In genomic region chr2:99171377-99172140, GRCh38 we compare ENCODE assay signal across 21 cellular contexts. TPM values are rescaled to one million over a fixed set of nuclear protein-coding genes. Genes with fewer than 3 reads are reported as not detected.
DNase-seq lines count a peak whose midpoint lies in the region; ATAC-seq, FAIRE-seq and TF ChIP-seq lines count a peak whose summit lies in the region.
"Had no signal": no experiment of that assay in that cellular context is flagged by ENCODE, and none has a peak within 500 bp of the region (broad histone marks: within the 10 kb centered on the region; RNA-seq: fewer than 3 reads in every experiment).

No MANE protein-coding gene starts in this region.

- peaks cover 54% of the 10 kb centered on the region for H3K36me3 Mint-ChIP-seq in activated CD4-positive, alpha-beta T cell treated with anti-CD3 and anti-CD28 coated beads for 36 hours (ENCODE audit: low read depth)
- peaks cover 0 to 33% (median 17%) of the 10 kb centered on the region in 5 donors for H3K36me3 Mint-ChIP-seq in naive thymus-derived CD4-positive, alpha-beta T cell

- intact Hi-C loops in activated CD4-positive, alpha-beta T cell treated with anti-CD3 and anti-CD28 coated beads for 36 hours (cut with DNase I, micrococcal nuclease) = no loop called here
- intact Hi-C loops in HepG2 (cut with micrococcal nuclease; ENCODE audit: unreplicated experiment) = no loop called here
- intact Hi-C loops in right lobe of liver (cut with DNase I) = no loop called here
- intact Hi-C loops in naive thymus-derived CD4-positive, alpha-beta T cell (cut with micrococcal nuclease) = loop anchor here in 1 of 2 donors (10.0 kb wide), 1 partner anchor 537 kb away; no protein-coding TSS in a partner anchor

- H3K9me3 Mint-ChIP-seq in activated CD4-positive, alpha-beta T cell treated with anti-CD3 and anti-CD28 coated beads for 36 hours (ENCODE audit: low read depth) = no peaks in the 10 kb centered on the region
- H3K9me3 Mint-ChIP-seq in naive thymus-derived CD4-positive, alpha-beta T cell = no peaks in the 10 kb centered on the region
- H3K9me3 Mint-ChIP-seq: CD14-positive monocyte had no signal

- H3K9me3 ChIP-seq in HepG2 (ENCODE audit: low read length) = no peaks in the 10 kb centered on the region
- H3K9me3 ChIP-seq in right lobe of liver = no peaks in the 10 kb centered on the region
- H3K9me3 ChIP-seq in naive thymus-derived CD4-positive, alpha-beta T cell (ENCODE audit: control insufficient read depth in 2 of 3, low read length in 3 of 3) = no peaks in the 10 kb centered on the region
- H3K9me3 ChIP-seq: Caco-2 had no signal

- peak overlapping the region; percentile 77 for H3K27ac Mint-ChIP-seq in activated CD4-positive, alpha-beta T cell treated with anti-CD3 and anti-CD28 coated beads for 36 hours
- H3K27ac Mint-ChIP-seq in naive thymus-derived CD4-positive, alpha-beta T cell = peak overlapping the region in 5 of 9 donors; percentile 21 to 77 (median 60)

- H3K4me1 Mint-ChIP-seq in activated CD4-positive, alpha-beta T cell treated with anti-CD3 and anti-CD28 coated beads for 36 hours = peaks cover 30% of the 10 kb centered on the region
- H3K4me1 Mint-ChIP-seq in naive thymus-derived CD4-positive, alpha-beta T cell = peaks cover 8 to 37% (median 31%) of the 10 kb centered on the region in 7 donors

- no peak for TF ChIP-seq RAD21 in HepG2 (CRISPR knock-in tag; IDR thresholded peaks at IDR 0.05)

- no peak for FAIRE-seq in HepG2 (lab: Jason Lieb, UNC)

- H3K27ac ChIP-seq in HepG2 (ENCODE audit: extremely low read length, insufficient read depth, low read length) (no peak overlapping the region), right lobe of liver (no peak overlapping the region)
- H3K27ac ChIP-seq in naive thymus-derived CD4-positive, alpha-beta T cell (ENCODE audit: low read depth, low read length) = no peak overlapping the region
- H3K27ac ChIP-seq: 22Rv1, GM23248 had no signal

- H3K79me2 ChIP-seq in HepG2 (ENCODE audit: insufficient read depth, low read length) = no peaks in the 10 kb centered on the region

- 97% methylated on average over 8 of the region's 8 CpGs for WGBS in HepG2 (ENCODE audit: low lambda C conversion rate)
- 94% methylated on average over 7 of the region's 8 CpGs for WGBS in right lobe of liver (ENCODE audit: insufficient coverage, low coverage, low lambda C conversion rate, missing lambda C conversion rate)

- no peak for TF ChIP-seq POLR2A in HepG2 (IDR thresholded peaks at IDR 0.05; ENCODE audit: insufficient read depth in 1 of 2, low read depth in 2 of 2, low read length in 2 of 2)
- TF ChIP-seq POLR2A in right lobe of liver (IDR thresholded peaks at IDR 0.05) = no peak

- H3K4me3 ChIP-seq in HepG2 (replicated peaks in 1 of 3; ENCODE audit: insufficient read depth in 1 of 3, low read depth in 2 of 3, low read length in 3 of 3) (no peak overlapping the region), right lobe of liver (no peak overlapping the region)
- no peak overlapping the region for H3K4me3 ChIP-seq in naive thymus-derived CD4-positive, alpha-beta T cell (ENCODE audit: low read length)
- H3K4me3 ChIP-seq: GM23248 had no signal

- TF ChIP-seq CTCF in HepG2 (CRISPR knock-in tag; IDR thresholded peaks at IDR 0.05) (no peak), right lobe of liver (IDR thresholded peaks at IDR 0.05) (no peak)

- CTCF ChIA-PET in activated CD4-positive, alpha-beta T cell treated with anti-CD3 and anti-CD28 coated beads for 36 hours (lab: Charles Lee) = interaction anchor here (1.2 to 1.3 kb wide), 2 partner anchors 9 to 14 kb away, joined by 3 read pairs; partner anchors contain the start of genes MITD1 and MRPL30
- CTCF ChIA-PET in HepG2 (lab: Yijun Ruan, JAX; ENCODE audit: low intra/inter-chr PET ratio, low total read pairs) = no interaction called here
- CTCF ChIA-PET in naive thymus-derived CD4-positive, alpha-beta T cell (lab: Charles Lee) = no interaction called here

- H3K36me3 ChIP-seq in HepG2 (replicated peaks in 1 of 2; ENCODE audit: control insufficient read depth in 1 of 2, insufficient read depth in 2 of 2, low read length in 2 of 2) (peaks cover 9 to 35% of the 10 kb centered on the region in 2 experiments), right lobe of liver (peaks cover 0 to 33% (median 11%) of the 10 kb centered on the region in 4 donors)
- peaks cover 16 to 54% (median 17%) of the 10 kb centered on the region in 3 experiments for H3K36me3 ChIP-seq in naive thymus-derived CD4-positive, alpha-beta T cell (ENCODE audit: control insufficient read depth in 2 of 3, insufficient read depth in 3 of 3, low read length in 3 of 3)

- no peak for DNase-seq in activated CD4-positive, alpha-beta T cell treated with anti-CD3 and anti-CD28 coated beads for 36 hours
- no peak for DNase-seq in activated CD4-positive, alpha-beta T cell treated with anti-CD3 and anti-CD28 coated beads, Interleukin-2, amount 50 U/mL, for 4 hours
- DNase-seq in HepG2 (ENCODE audit: low spot score) (no peak), right lobe of liver (no peak), NCI-H748 (lab: John Stamatoyannopoulos, UW; ENCODE audit: unreplicated experiment) (no peak), NCI-H82 treated with DMSO at 0.1 percent for 48 hours (lab: John Stamatoyannopoulos, UW; ENCODE audit: unreplicated experiment) (no peak)
- no peak for DNase-seq in naive thymus-derived CD4-positive, alpha-beta T cell
- DNase-seq: Caco-2, DMS153, GF-D8, GM23248, HCEC 1CT, NCI-H1092 treated with DMSO at 0.1 percent for 48 hours, NCI-H146, NCI-H2081, NCI-H446 treated with DMSO at 0.1 percent for 48 hours, NCI-H69, Right ventricle myocardium superior had no signal

- H3K27me3 ChIP-seq in HepG2 (ENCODE audit: control insufficient read depth in 1 of 2, insufficient read depth in 2 of 2, low read length in 2 of 2) (no peaks in the 10 kb centered on the region), right lobe of liver (no peaks in the 10 kb centered on the region)
- no peaks in the 10 kb centered on the region for H3K27me3 ChIP-seq in naive thymus-derived CD4-positive, alpha-beta T cell (ENCODE audit: control insufficient read depth in 2 of 2, insufficient read depth in 2 of 2, low read length in 2 of 2)

- in situ Hi-C loops in HepG2 (cut with HindIII; ENCODE audit: extremely low pct_ligation_motif_present, low pct_unique_long_range_greater_than_20kb) = no loop called here

- peak; percentile 51 for ATAC-seq in activated CD4-positive, alpha-beta T cell treated with anti-CD3 and anti-CD28 coated beads for 36 hours
- no peak for ATAC-seq in HepG2
- no peak for ATAC-seq in right lobe of liver
- ATAC-seq in naive thymus-derived CD4-positive, alpha-beta T cell = no peak
- ATAC-seq in GM19467 (IDR thresholded peaks at IDR 0.05; ENCODE audit: unreplicated experiment) = no peak

- TF ChIP-seq EP300 in HepG2 (IDR thresholded peaks at IDR 0.05; ENCODE audit: low read depth in 2 of 2, low read length in 2 of 2) (no peak), HepG2 (CRISPR knock-in tag; IDR thresholded peaks at IDR 0.05; ENCODE audit: borderline replicate concordance) (no peak)

- no peak overlapping the region for H3K4me3 Mint-ChIP-seq in activated CD4-positive, alpha-beta T cell treated with anti-CD3 and anti-CD28 coated beads for 36 hours
- H3K4me3 Mint-ChIP-seq in naive thymus-derived CD4-positive, alpha-beta T cell = no peak overlapping the region
- H3K4me3 Mint-ChIP-seq: CD14-positive monocyte had no signal

- POLR2A ChIA-PET in activated CD4-positive, alpha-beta T cell treated with anti-CD3 and anti-CD28 coated beads for 36 hours (lab: Charles Lee) = no interaction called here
- POLR2A ChIA-PET in HepG2 (lab: Yijun Ruan, JAX) = interaction anchor here (0.9 kb wide), 1 partner anchor 16 kb away, joined by 4 read pairs; the partner anchor contains the start of genes LIPT1 and TSGA10
- POLR2A ChIA-PET in naive thymus-derived CD4-positive, alpha-beta T cell (lab: Charles Lee) = interaction anchor here (0.7 to 1.2 kb wide), 4 partner anchors 17 to 470 kb away, joined by 3 to 5 read pairs (median 4); partner anchors contain the start of genes LIPT1 and TSGA10

- H3K27me3 Mint-ChIP-seq in activated CD4-positive, alpha-beta T cell treated with anti-CD3 and anti-CD28 coated beads for 36 hours = no peaks in the 10 kb centered on the region
- H3K27me3 Mint-ChIP-seq in naive thymus-derived CD4-positive, alpha-beta T cell = no peaks in the 10 kb centered on the region

- H3K4me2 ChIP-seq in HepG2 (ENCODE audit: low read depth, low read length) = no peak overlapping the region

- no peaks in the 10 kb centered on the region for H4K20me1 ChIP-seq in HepG2 (ENCODE audit: insufficient read depth, low read length)

- BruUV-seq in HepG2 (replicated peaks; lab: Mats Ljungman, UMichigan) = no TSS peak

- H3K9ac ChIP-seq in HepG2 (ENCODE audit: insufficient read depth, low read depth, low read length) = no peak overlapping the region
- H3K9ac ChIP-seq: GM23248 had no signal

- H2AFZ ChIP-seq in HepG2 (ENCODE audit: low read length) = no peak overlapping the region
- H2AFZ ChIP-seq: GM23248 had no signal

- H3K4me1 ChIP-seq in HepG2 (ENCODE audit: insufficient read depth, low read length) (no peaks in the 10 kb centered on the region), right lobe of liver (no peaks in the 10 kb centered on the region)
- no peaks in the 10 kb centered on the region for H3K4me1 ChIP-seq in naive thymus-derived CD4-positive, alpha-beta T cell (ENCODE audit: control insufficient read depth in 2 of 2, insufficient read depth in 2 of 2, low read length in 2 of 2)
- H3K4me1 ChIP-seq: Caco-2 had no signal

RNA-seq across cellular contexts. Expression of gene MITD1, which starts 9.3 kb away (rescaled TPM):
- total RNA-seq in activated CD4-positive, alpha-beta T cell treated with anti-CD3 and anti-CD28 coated beads for 36 hours = 10 to 100 TPM; 66.3 to 70.9 TPM
- 43.7 and 48.7 TPM in 2 replicates for total RNA-seq in HepG2 (2016; rRNA removed; fragmentation: Illumina TruSeq; extraction: Trizol)
- total RNA-seq in HepG2 (2016; cell fraction: cytosol; rRNA removed; fragmentation: Illumina TruSeq; extraction: Trizol; ENCODE audit: low read depth) = 16.7 and 17.7 TPM in 2 replicates
- total RNA-seq in HepG2 (2016; cell fraction: insoluble cytoplasmic fraction; rRNA removed; fragmentation: Illumina TruSeq; extraction: Trizol) = 47.1 and 56.1 TPM in 2 replicates
- 10.0 and 11.2 TPM in 2 replicates for total RNA-seq in HepG2 (2016; cell fraction: membrane; rRNA removed; fragmentation: Illumina TruSeq; extraction: Trizol)
- 48.2 and 51.9 TPM in 2 replicates for total RNA-seq in HepG2 (2016; cell fraction: nucleus; rRNA removed; fragmentation: Illumina TruSeq; extraction: Trizol)
- 14.2 and 17.8 TPM in 2 replicates for polyA plus RNA-seq in HepG2 (2011; rRNA removed)
- 5.6 and 6.8 TPM in 2 replicates for polyA plus RNA-seq in HepG2 (2011; cell fraction: cytosol; rRNA removed)
- 18.8 and 23.1 TPM in 2 replicates for polyA plus RNA-seq in HepG2 (2011; cell fraction: nucleus; rRNA removed)
- 24.4 and 29.1 TPM in 2 replicates for polyA plus RNA-seq in HepG2 (2012)
- polyA plus RNA-seq in HepG2 (2016; cell fraction: cytosol; fragmentation: Illumina TruSeq; extraction: Trizol; ENCODE audit: low read depth) = 5.8 and 6.8 TPM in 2 replicates
- 49.7 and 57.4 TPM in 2 replicates for polyA plus RNA-seq in HepG2 (2016; cell fraction: insoluble cytoplasmic fraction; fragmentation: Illumina TruSeq; extraction: Trizol; ENCODE audit: low read depth)
- polyA plus RNA-seq in HepG2 (2016; cell fraction: membrane; fragmentation: Illumina TruSeq; extraction: Trizol; ENCODE audit: low read depth) = 6.6 and 6.9 TPM in 2 replicates
- polyA plus RNA-seq in HepG2 (2016; cell fraction: nucleus; fragmentation: Illumina TruSeq; extraction: Trizol; ENCODE audit: insufficient read depth, low read depth) = 93.6 and 98.1 TPM in 2 replicates
- polyA minus RNA-seq in HepG2 (2011; rRNA and poly(A)+ RNA removed; ENCODE audit: low replicate concordance) = 4.0 and 8.1 TPM in 2 replicates
- polyA minus RNA-seq in HepG2 (2011; cell fraction: cytosol; rRNA and poly(A)+ RNA removed) = 5.5 and 8.8 TPM in 2 replicates
- 15.3 and 19.8 TPM in 2 replicates for polyA minus RNA-seq in HepG2 (2011; cell fraction: nucleus; rRNA and poly(A)+ RNA removed)
- total RNA-seq in right lobe of liver = 10 to 100 TPM in 3 of 6 experiments, 1 to 10 TPM in 3; 4.0 to 12.5 (median 9.6) TPM
- total RNA-seq in naive thymus-derived CD4-positive, alpha-beta T cell = 10 to 100 TPM; 26.8 to 80.5 (median 73.8) TPM
- polyA plus RNA-seq in naive thymus-derived CD4-positive, alpha-beta T cell = 10 to 100 TPM; 44.6 to 52.2 TPM

RNA-seq across cellular contexts. Expression of gene MRPL30, which starts 9.4 kb away (rescaled TPM):
- total RNA-seq in activated CD4-positive, alpha-beta T cell treated with anti-CD3 and anti-CD28 coated beads for 36 hours = 10 to 100 TPM; 30.8 to 31.2 TPM
- total RNA-seq in HepG2 (2016; rRNA removed; fragmentation: Illumina TruSeq; extraction: Trizol) = 75.3 and 118 TPM in 2 replicates
- 37.6 and 38.1 TPM in 2 replicates for total RNA-seq in HepG2 (2016; cell fraction: cytosol; rRNA removed; fragmentation: Illumina TruSeq; extraction: Trizol; ENCODE audit: low read depth)
- 74.1 and 127 TPM in 2 replicates for total RNA-seq in HepG2 (2016; cell fraction: insoluble cytoplasmic fraction; rRNA removed; fragmentation: Illumina TruSeq; extraction: Trizol)
- 49.8 and 50.0 TPM in 2 replicates for total RNA-seq in HepG2 (2016; cell fraction: membrane; rRNA removed; fragmentation: Illumina TruSeq; extraction: Trizol)
- 31.1 and 32.7 TPM in 2 replicates for total RNA-seq in HepG2 (2016; cell fraction: nucleus; rRNA removed; fragmentation: Illumina TruSeq; extraction: Trizol)
- polyA plus RNA-seq in HepG2 (2011; rRNA removed) = 25.6 and 30.2 TPM in 2 replicates
- 17.9 and 23.0 TPM in 2 replicates for polyA plus RNA-seq in HepG2 (2011; cell fraction: cytosol; rRNA removed)
- polyA plus RNA-seq in HepG2 (2011; cell fraction: nucleus; rRNA removed) = 8.1 and 9.4 TPM in 2 replicates
- 36.4 and 47.7 TPM in 2 replicates for polyA plus RNA-seq in HepG2 (2012)
- 16.2 and 16.7 TPM in 2 replicates for polyA plus RNA-seq in HepG2 (2016; cell fraction: cytosol; fragmentation: Illumina TruSeq; extraction: Trizol; ENCODE audit: low read depth)
- 117 and 132 TPM in 2 replicates for polyA plus RNA-seq in HepG2 (2016; cell fraction: insoluble cytoplasmic fraction; fragmentation: Illumina TruSeq; extraction: Trizol; ENCODE audit: low read depth)
- polyA plus RNA-seq in HepG2 (2016; cell fraction: membrane; fragmentation: Illumina TruSeq; extraction: Trizol; ENCODE audit: low read depth) = 34.6 and 37.9 TPM in 2 replicates
- 48.4 and 48.8 TPM in 2 replicates for polyA plus RNA-seq in HepG2 (2016; cell fraction: nucleus; fragmentation: Illumina TruSeq; extraction: Trizol; ENCODE audit: insufficient read depth, low read depth)
- polyA minus RNA-seq in HepG2 (2011; rRNA and poly(A)+ RNA removed; ENCODE audit: low replicate concordance) = 17.1 and 26.1 TPM in 2 replicates
- polyA minus RNA-seq in HepG2 (2011; cell fraction: cytosol; rRNA and poly(A)+ RNA removed) = 20.8 and 22.9 TPM in 2 replicates
- polyA minus RNA-seq in HepG2 (2011; cell fraction: nucleus; rRNA and poly(A)+ RNA removed) = 18.3 and 25.4 TPM in 2 replicates
- 10 to 100 TPM; 13.3 to 28.2 (median 14.2) TPM for total RNA-seq in right lobe of liver
- 10 to 100 TPM; 16.1 to 26.0 (median 21.9) TPM for total RNA-seq in naive thymus-derived CD4-positive, alpha-beta T cell
- 10 to 100 TPM; 19.3 to 20.5 TPM for polyA plus RNA-seq in naive thymus-derived CD4-positive, alpha-beta T cell

RNA-seq across cellular contexts. Expression of gene LIPT1, which starts 16.8 kb away (rescaled TPM):
- 1 to 10 TPM; 4.6 to 4.7 TPM for total RNA-seq in activated CD4-positive, alpha-beta T cell treated with anti-CD3 and anti-CD28 coated beads for 36 hours
- total RNA-seq in HepG2 (2016; rRNA removed; fragmentation: Illumina TruSeq; extraction: Trizol) (8.0 and 8.3 TPM in 2 replicates), right lobe of liver (1 to 10 TPM; 1.9 to 5.0 (median 3.6) TPM)
- total RNA-seq in HepG2 (2016; cell fraction: cytosol; rRNA removed; fragmentation: Illumina TruSeq; extraction: Trizol; ENCODE audit: low read depth) = 7.3 and 8.2 TPM in 2 replicates
- 7.3 and 8.9 TPM in 2 replicates for total RNA-seq in HepG2 (2016; cell fraction: insoluble cytoplasmic fraction; rRNA removed; fragmentation: Illumina TruSeq; extraction: Trizol)
- 7.1 and 9.2 TPM in 2 replicates for total RNA-seq in HepG2 (2016; cell fraction: membrane; rRNA removed; fragmentation: Illumina TruSeq; extraction: Trizol)
- 5.5 and 8.6 TPM in 2 replicates for total RNA-seq in HepG2 (2016; cell fraction: nucleus; rRNA removed; fragmentation: Illumina TruSeq; extraction: Trizol)
- polyA plus RNA-seq in HepG2 (2011; rRNA removed) = 7.9 and 9.6 TPM in 2 replicates
- polyA plus RNA-seq in HepG2 (2011; cell fraction: cytosol; rRNA removed) = 4.1 and 5.5 TPM in 2 replicates
- polyA plus RNA-seq in HepG2 (2011; cell fraction: nucleus; rRNA removed) = 10.9 and 13.2 TPM in 2 replicates
- polyA plus RNA-seq in HepG2 (2012) = 7.4 and 8.5 TPM in 2 replicates
- polyA plus RNA-seq in HepG2 (2016; cell fraction: cytosol; fragmentation: Illumina TruSeq; extraction: Trizol; ENCODE audit: low read depth) = 3.4 and 3.6 TPM in 2 replicates
- 7.7 and 9.1 TPM in 2 replicates for polyA plus RNA-seq in HepG2 (2016; cell fraction: insoluble cytoplasmic fraction; fragmentation: Illumina TruSeq; extraction: Trizol; ENCODE audit: low read depth)
- polyA plus RNA-seq in HepG2 (2016; cell fraction: membrane; fragmentation: Illumina TruSeq; extraction: Trizol; ENCODE audit: low read depth) = 4.0 and 4.7 TPM in 2 replicates
- 12.3 and 14.3 TPM in 2 replicates for polyA plus RNA-seq in HepG2 (2016; cell fraction: nucleus; fragmentation: Illumina TruSeq; extraction: Trizol; ENCODE audit: insufficient read depth, low read depth)
- polyA minus RNA-seq in HepG2 (2011; rRNA and poly(A)+ RNA removed; ENCODE audit: low replicate concordance) = 3.0 and 5.1 TPM in 2 replicates
- polyA minus RNA-seq in HepG2 (2011; cell fraction: cytosol; rRNA and poly(A)+ RNA removed) = 2.4 and 4.5 TPM in 2 replicates
- 13.1 and 16.8 TPM in 2 replicates for polyA minus RNA-seq in HepG2 (2011; cell fraction: nucleus; rRNA and poly(A)+ RNA removed)
- total RNA-seq in naive thymus-derived CD4-positive, alpha-beta T cell = 10 to 100 TPM in 4 of 5 experiments, 1 to 10 TPM in 1; 7.7 to 24.1 (median 15.9) TPM
- polyA plus RNA-seq in naive thymus-derived CD4-positive, alpha-beta T cell = 10 to 100 TPM; 21.2 to 28.6 TPM

RNA-seq across cellular contexts. Expression of gene TSGA10, which starts 16.8 kb away (rescaled TPM):
- 1 to 10 TPM; 6.4 to 9.4 TPM for total RNA-seq in activated CD4-positive, alpha-beta T cell treated with anti-CD3 and anti-CD28 coated beads for 36 hours
- total RNA-seq in HepG2 (2016; rRNA removed; fragmentation: Illumina TruSeq; extraction: Trizol) = 13.1 and 15.0 TPM in 2 replicates
- total RNA-seq in HepG2 (2016; cell fraction: cytosol; rRNA removed; fragmentation: Illumina TruSeq; extraction: Trizol; ENCODE audit: low read depth) = 25.7 and 33.8 TPM in 2 replicates
- total RNA-seq in HepG2 (2016; cell fraction: insoluble cytoplasmic fraction; rRNA removed; fragmentation: Illumina TruSeq; extraction: Trizol) = 13.3 and 14.9 TPM in 2 replicates
- 24.7 and 25.4 TPM in 2 replicates for total RNA-seq in HepG2 (2016; cell fraction: membrane; rRNA removed; fragmentation: Illumina TruSeq; extraction: Trizol)
- total RNA-seq in HepG2 (2016; cell fraction: nucleus; rRNA removed; fragmentation: Illumina TruSeq; extraction: Trizol) = 14.6 and 18.2 TPM in 2 replicates
- polyA plus RNA-seq in HepG2 (2011; rRNA removed) = 3.8 and 4.7 TPM in 2 replicates
- 1.1 and 1.4 TPM in 2 replicates for polyA plus RNA-seq in HepG2 (2011; cell fraction: cytosol; rRNA removed)
- 3.0 and 4.5 TPM in 2 replicates for polyA plus RNA-seq in HepG2 (2011; cell fraction: nucleus; rRNA removed)
- polyA plus RNA-seq in HepG2 (2012) = 9.2 and 16.5 TPM in 2 replicates
- 26.9 and 32.0 TPM in 2 replicates for polyA plus RNA-seq in HepG2 (2016; cell fraction: cytosol; fragmentation: Illumina TruSeq; extraction: Trizol; ENCODE audit: low read depth)
- 8.9 and 10.5 TPM in 2 replicates for polyA plus RNA-seq in HepG2 (2016; cell fraction: insoluble cytoplasmic fraction; fragmentation: Illumina TruSeq; extraction: Trizol; ENCODE audit: low read depth)
- polyA plus RNA-seq in HepG2 (2016; cell fraction: membrane; fragmentation: Illumina TruSeq; extraction: Trizol; ENCODE audit: low read depth) = 13.4 and 18.5 TPM in 2 replicates
- 13.4 and 17.8 TPM in 2 replicates for polyA plus RNA-seq in HepG2 (2016; cell fraction: nucleus; fragmentation: Illumina TruSeq; extraction: Trizol; ENCODE audit: insufficient read depth, low read depth)
- polyA minus RNA-seq in HepG2 (2011; rRNA and poly(A)+ RNA removed; ENCODE audit: low replicate concordance) = 0.94 and 1.8 TPM in 2 replicates
- polyA minus RNA-seq in HepG2 (2011; cell fraction: cytosol; rRNA and poly(A)+ RNA removed) = 1.4 and 2.8 TPM in 2 replicates
- polyA minus RNA-seq in HepG2 (2011; cell fraction: nucleus; rRNA and poly(A)+ RNA removed) = 16.9 and 18.7 TPM in 2 replicates
- total RNA-seq in right lobe of liver = 1 to 10 TPM; 1.6 to 5.6 (median 2.7) TPM
- 10 to 100 TPM in 3 of 5 experiments, 1 to 10 TPM in 2; 3.5 to 31.7 (median 12.6) TPM for total RNA-seq in naive thymus-derived CD4-positive, alpha-beta T cell
- polyA plus RNA-seq in naive thymus-derived CD4-positive, alpha-beta T cell = 10 to 100 TPM; 18.6 to 29.5 TPM

RNA-seq across cellular contexts. Expression of gene C2orf15, which starts 30.1 kb away (rescaled TPM):
- total RNA-seq in activated CD4-positive, alpha-beta T cell treated with anti-CD3 and anti-CD28 coated beads for 36 hours = 1 to 10 TPM in 1 of 2 experiments, under 1 TPM in 1; 0.87 to 1.1 TPM
- total RNA-seq in HepG2 (2016; rRNA removed; fragmentation: Illumina TruSeq; extraction: Trizol) (8.3 and 12.2 TPM in 2 replicates), right lobe of liver (1 to 10 TPM in 1 of 6 experiments, under 1 TPM in 5; 0.24 to 1.4 (median 0.44) TPM)
- total RNA-seq in HepG2 (2016; cell fraction: cytosol; rRNA removed; fragmentation: Illumina TruSeq; extraction: Trizol; ENCODE audit: low read depth) = 5.3 and 6.4 TPM in 2 replicates
- 10.1 and 10.3 TPM in 2 replicates for total RNA-seq in HepG2 (2016; cell fraction: insoluble cytoplasmic fraction; rRNA removed; fragmentation: Illumina TruSeq; extraction: Trizol)
- total RNA-seq in HepG2 (2016; cell fraction: membrane; rRNA removed; fragmentation: Illumina TruSeq; extraction: Trizol) = 13.3 and 14.9 TPM in 2 replicates
- 5.4 and 6.0 TPM in 2 replicates for total RNA-seq in HepG2 (2016; cell fraction: nucleus; rRNA removed; fragmentation: Illumina TruSeq; extraction: Trizol)
- polyA plus RNA-seq in HepG2 (2011; rRNA removed) = 4.9 and 5.5 TPM in 2 replicates
- 3.6 and 4.3 TPM in 2 replicates for polyA plus RNA-seq in HepG2 (2011; cell fraction: cytosol; rRNA removed)
- polyA plus RNA-seq in HepG2 (2011; cell fraction: nucleus; rRNA removed) = 2.2 and 2.4 TPM in 2 replicates
- polyA plus RNA-seq in HepG2 (2012) = 5.8 and 9.2 TPM in 2 replicates
- 4.6 and 7.0 TPM in 2 replicates for polyA plus RNA-seq in HepG2 (2016; cell fraction: cytosol; fragmentation: Illumina TruSeq; extraction: Trizol; ENCODE audit: low read depth)
- 9.0 and 10.3 TPM in 2 replicates for polyA plus RNA-seq in HepG2 (2016; cell fraction: insoluble cytoplasmic fraction; fragmentation: Illumina TruSeq; extraction: Trizol; ENCODE audit: low read depth)
- polyA plus RNA-seq in HepG2 (2016; cell fraction: membrane; fragmentation: Illumina TruSeq; extraction: Trizol; ENCODE audit: low read depth) = 10.1 and 10.9 TPM in 2 replicates
- polyA plus RNA-seq in HepG2 (2016; cell fraction: nucleus; fragmentation: Illumina TruSeq; extraction: Trizol; ENCODE audit: insufficient read depth, low read depth) = 6.4 and 9.1 TPM in 2 replicates
- polyA minus RNA-seq in HepG2 (2011; rRNA and poly(A)+ RNA removed; ENCODE audit: low replicate concordance) = 0.61 and 4.6 TPM in 2 replicates
- polyA minus RNA-seq in HepG2 (2011; cell fraction: cytosol; rRNA and poly(A)+ RNA removed) = 4.5 and 5.3 TPM in 2 replicates
- polyA minus RNA-seq in HepG2 (2011; cell fraction: nucleus; rRNA and poly(A)+ RNA removed) = 3.3 and 7.2 TPM in 2 replicates
- 1 to 10 TPM in 4 of 5 experiments, under 1 TPM in 1; 0.48 to 3.8 (median 3.1) TPM for total RNA-seq in naive thymus-derived CD4-positive, alpha-beta T cell
- 1 to 10 TPM; 7.2 to 7.8 TPM for polyA plus RNA-seq in naive thymus-derived CD4-positive, alpha-beta T cell
- total RNA-seq: GM23248 had no signal
- polyA plus RNA-seq: GM23248 had no signal
